In the genomic region with DNA sequence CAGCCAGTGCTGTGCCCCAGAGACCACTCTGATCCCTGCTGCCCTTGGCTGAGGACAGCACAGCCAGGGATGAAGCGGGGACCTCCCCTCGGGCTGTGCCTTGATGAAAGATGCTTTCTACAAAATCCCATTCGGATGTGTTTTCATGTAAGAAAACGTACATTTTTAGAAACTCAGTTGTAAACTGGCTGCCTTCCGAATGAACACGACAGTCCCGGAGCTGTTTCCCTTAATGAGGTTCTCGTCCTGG, we compare ENCODE assay signal across 9 cellular contexts.
DNase-seq lines count a peak whose midpoint lies in the region; ATAC-seq, FAIRE-seq and TF ChIP-seq lines count a peak whose summit lies in the region.
"Had no signal": no experiment of that assay in that cellular context is flagged by ENCODE, and none has a peak within 500 bp of the region (broad histone marks: within the 10 kb centered on the region; RNA-seq: fewer than 3 reads in every experiment).

No MANE protein-coding gene starts in this region.

- DNase-seq in right cardiac atrium, result peak in 1 of 3 donors; percentile 40
- DNase-seq in spleen, result no peak
- DNase-seq in D721Med (ENCODE audit: insufficient read length, low spot score), result no peak
- no peak for DNase-seq in GM19239 (ENCODE audit: insufficient read length, low spot score)
- DNase-seq in GOT3 (lab: John Stamatoyannopoulos, UW), result no peak
- no peak for DNase-seq in middle frontal gyrus (ENCODE audit: extremely low spot score, low spot score)
- DNase-seq: NCI-H1092 had no signal

- H3K27me3 ChIP-seq in right cardiac atrium (ENCODE audit: control insufficient read depth, insufficient read depth) (no peaks in the 10 kb centered on the region), spleen (replicated peaks in 1 of 7) (no peaks in the 10 kb centered on the region)

- 45% methylated on average over 8 of the region's 8 CpGs for WGBS in right cardiac atrium
- 33 to 57% (median 41%) methylated on average over 7 to 8 of the region's 8 CpGs for WGBS in spleen, 5 donors

- H3K4me1 ChIP-seq in right cardiac atrium (ENCODE audit: control insufficient read depth, insufficient read depth, low read length) (peaks cover 9% of the 10 kb centered on the region), spleen (peaks cover 72 to 99% (median 93%) of the 10 kb centered on the region in 6 donors)

- H3K9me3 ChIP-seq in right cardiac atrium (ENCODE audit: control insufficient read depth, low read length) (no peaks in the 10 kb centered on the region), spleen (no peaks in the 10 kb centered on the region)

- H3K4me3 ChIP-seq in GM08714 (ENCODE audit: low read length) (peak overlapping the region; percentile 72; the same call in 1 of the 2 replicates), right cardiac atrium (ENCODE audit: low read length) (no peak overlapping the region), spleen (peak overlapping the region in 7 of 8 donors; percentile 5 to 70 (median 24))

- intact Hi-C loops in right cardiac atrium (cut with DNase I) (loop anchor here in 1 of 4 donors (10.0 kb wide), 1 partner anchor 103 kb away; no protein-coding TSS in a partner anchor), spleen (cut with DNase I; ENCODE audit: low total_unique reads) (no loop called here)

- H3K27ac ChIP-seq in VCaP, result peak overlapping the region; percentile 24; the same call in 1 of the 2 replicates
- peak overlapping the region; percentile 92 for H3K27ac ChIP-seq in right cardiac atrium (ENCODE audit: low read length)
- H3K27ac ChIP-seq in spleen, result peak overlapping the region; percentile 73 to 97 (median 89)

- ATAC-seq in right cardiac atrium, result no peak

- TF ChIP-seq CTCF in VCaP (conservative IDR thresholded peaks at IDR 0.05) (no peak), spleen (IDR thresholded peaks at IDR 0.05 in 8 of 11, conservative IDR thresholded peaks at IDR 0.05 in 3 of 11) (no peak), D721Med (IDR thresholded peaks at IDR 0.05; ENCODE audit: insufficient read depth, missing control alignments) (no peak)

- H3K36me3 ChIP-seq in spleen, result peaks cover 0 to 7% (median 0%) of the 10 kb centered on the region in 6 donors

- TF ChIP-seq POLR2A in spleen (IDR thresholded peaks at IDR 0.05), result no peak

- FAIRE-seq in D721Med (lab: Jason Lieb, UNC) (no peak), GM19239 (lab: Jason Lieb, UNC) (no peak)

Comparison
In these comparisons a context has a peak if more than half of its experiments do, and no peak if none do; other contexts are left out.
1. H3K27ac ChIP-seq: peak in every context shown above with its lines; median percentile 92 in right cardiac atrium; 89 in spleen; 24 in VCaP.